9 cellular contexts compared by ENCODE assay signal in genomic region chr2:172949522-172949921, GRCh38.
"Had no signal": no experiment of that assay in that cellular context is flagged by ENCODE, and none has a peak within 500 bp of the region (broad histone marks: within the 10 kb centered on the region; RNA-seq: fewer than 3 reads in every experiment).

No MANE protein-coding gene starts in this region.

- H3K27ac ChIP-seq: HL-60 had no signal

- H3K4me2 ChIP-seq: GM23338 had no signal

- H3K4me3 ChIP-seq: GM23338, K562 had no signal

- H3K9me3 Mint-ChIP-seq: GM23338, H9 had no signal

- H2AFZ ChIP-seq: GM23338 had no signal

- FAIRE-seq: H1, H54, K562 had no signal

- DNase-seq: H9, HCEC 1CT, IMR-90, KG1 had no signal

- H3K27ac Mint-ChIP-seq: GM23338, H9 had no signal

- ATAC-seq: GM23338, K562 had no signal

- H3K4me3 Mint-ChIP-seq: GM23338, H9 had no signal
